In the genomic region with DNA sequence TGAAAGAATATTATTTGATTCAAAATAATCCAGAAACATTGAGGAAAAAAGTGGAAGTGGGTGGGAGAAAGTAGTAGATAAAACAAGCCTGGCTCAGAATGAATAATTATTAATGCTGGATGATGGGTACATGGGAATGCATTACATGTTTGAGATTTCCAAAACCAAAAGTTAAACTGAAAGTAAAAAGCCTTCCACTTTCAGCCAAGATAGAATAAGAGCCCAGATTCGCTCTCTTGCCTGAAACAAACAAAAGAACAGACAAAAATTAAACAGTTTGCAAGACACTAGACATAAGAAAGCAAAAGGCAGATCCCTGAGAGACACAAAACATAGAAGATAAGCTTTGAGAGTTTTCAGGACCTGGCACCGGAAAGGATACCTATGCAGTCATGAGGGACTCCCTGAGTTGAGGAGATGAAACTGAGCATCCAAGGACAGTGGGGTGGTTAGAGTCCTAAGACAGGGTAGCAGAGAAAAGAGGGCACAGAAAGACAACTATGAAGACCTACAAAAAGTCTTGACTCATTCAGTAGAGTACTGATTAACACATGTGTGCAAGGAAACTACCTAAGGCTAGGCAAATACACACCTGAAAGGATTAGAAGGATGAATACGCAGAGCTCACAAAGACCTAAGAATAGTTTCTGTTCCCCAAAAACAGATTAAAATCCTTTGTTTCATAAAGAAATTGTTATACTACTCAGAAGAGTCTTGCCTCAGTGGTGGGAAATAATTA, we compare ENCODE assay signal across 10 cellular contexts. TPM values are rescaled to one million over a fixed set of nuclear protein-coding genes. Genes with fewer than 3 reads are reported as not detected.
DNase-seq lines count a peak whose midpoint lies in the region; ATAC-seq and TF ChIP-seq lines count a peak whose summit lies in the region.
"Had no signal": no experiment of that assay in that cellular context is flagged by ENCODE, and none has a peak within 500 bp of the region (broad histone marks: within the 10 kb centered on the region; RNA-seq: fewer than 3 reads in every experiment).

No MANE protein-coding gene starts in this region.

- H3K27me3 ChIP-seq in suprapubic skin: no peaks in the 10 kb centered on the region

- H3K9me3 Mint-ChIP-seq in activated T-cell treated with anti-CD3 and anti-CD28 coated beads, Interleukin-2, amount 50 U/mL, for 24 hours: peaks cover 2% of the 10 kb centered on the region
- H3K9me3 Mint-ChIP-seq in activated naive CD8-positive, alpha-beta T cell treated with anti-CD3 and anti-CD28 coated beads, Interleukin-2, amount 50 U/mL, for 24 hours: peaks cover 8% of the 10 kb centered on the region

- TF ChIP-seq EP300 in suprapubic skin (IDR thresholded peaks at IDR 0.05): no peak

- 78% methylated on average over 3 of the region's 3 CpGs for WGBS in suprapubic skin

- H3K27ac Mint-ChIP-seq in activated T-cell treated with anti-CD3 and anti-CD28 coated beads, Interleukin-2, amount 50 U/mL, for 24 hours: peak overlapping the region; percentile 34
- peak overlapping the region; percentile 11 for H3K27ac Mint-ChIP-seq in activated naive CD8-positive, alpha-beta T cell treated with anti-CD3 and anti-CD28 coated beads, Interleukin-2, amount 50 U/mL, for 24 hours

- H3K27ac ChIP-seq in suprapubic skin (no peak overlapping the region), RWPE1 (no peak overlapping the region)
- H3K27ac ChIP-seq: C4-2B had no signal

- peaks cover 15% of the 10 kb centered on the region for H3K36me3 ChIP-seq in suprapubic skin

- peak overlapping the region; percentile 11 for H3K4me3 ChIP-seq in suprapubic skin

- CTCF ChIA-PET in RWPE1 (lab: Yijun Ruan, JAX): no interaction called here

- no peak for TF ChIP-seq POLR2A in suprapubic skin (IDR thresholded peaks at IDR 0.05)

- ATAC-seq in HG02840 (IDR thresholded peaks at IDR 0.05; ENCODE audit: low FRiP score, unreplicated experiment): peak; percentile 79
- no peak for ATAC-seq in activated naive CD8-positive, alpha-beta T cell treated with anti-CD3 and anti-CD28 coated beads, Interleukin-2, amount 50 U/mL, for 24 hours

- H3K4me1 Mint-ChIP-seq in activated T-cell treated with anti-CD3 and anti-CD28 coated beads, Interleukin-2, amount 50 U/mL, for 24 hours (ENCODE audit: low read depth): peaks cover 16% of the 10 kb centered on the region
- H3K4me1 Mint-ChIP-seq in activated naive CD8-positive, alpha-beta T cell treated with anti-CD3 and anti-CD28 coated beads, Interleukin-2, amount 50 U/mL, for 24 hours: peaks cover 9% of the 10 kb centered on the region

- H3K27me3 Mint-ChIP-seq in activated T-cell treated with anti-CD3 and anti-CD28 coated beads, Interleukin-2, amount 50 U/mL, for 24 hours: no peaks in the 10 kb centered on the region
- no peaks in the 10 kb centered on the region for H3K27me3 Mint-ChIP-seq in activated naive CD8-positive, alpha-beta T cell treated with anti-CD3 and anti-CD28 coated beads, Interleukin-2, amount 50 U/mL, for 24 hours
- H3K27me3 Mint-ChIP-seq: stimulated activated naive CD8-positive, alpha-beta T cell treated with anti-CD3 and anti-CD28 coated beads, Interleukin-15, Interleukin-2, amounts not matched to agents 100 ng/mL and 50 ng/mL, for 24 hours had no signal

- DNase-seq in activated T-cell treated with anti-CD3 and anti-CD28 coated beads, Interleukin-2, amount 50 U/mL, for 24 hours: no peak
- DNase-seq in activated T-cell treated with anti-CD3 and anti-CD28 coated beads for 4 hours: no peak
- DNase-seq in activated naive CD8-positive, alpha-beta T cell treated with anti-CD3 and anti-CD28 coated beads, Interleukin-2, amount 50 U/mL, for 24 hours: no peak
- no peak for DNase-seq in suprapubic skin (ENCODE audit: low spot score in 2 of 2)
- DNase-seq in RWPE1 (ENCODE audit: low spot score): no peak
- DNase-seq in H4 (ENCODE audit: low spot score): no peak
- DNase-seq in activated CD4-positive, alpha-beta T cell treated with anti-CD3 and anti-CD28 coated beads, Interleukin-2, amount 50 U/mL, for 1 hour: no peak

- peaks cover 63% of the 10 kb centered on the region for H3K36me3 Mint-ChIP-seq in activated T-cell treated with anti-CD3 and anti-CD28 coated beads, Interleukin-2, amount 50 U/mL, for 24 hours (ENCODE audit: low read depth)
- H3K36me3 Mint-ChIP-seq in activated naive CD8-positive, alpha-beta T cell treated with anti-CD3 and anti-CD28 coated beads, Interleukin-2, amount 50 U/mL, for 24 hours (ENCODE audit: low read depth): peaks cover 30% of the 10 kb centered on the region

- no peaks in the 10 kb centered on the region for H3K9me3 ChIP-seq in suprapubic skin

- no peak overlapping the region for H3K4me3 Mint-ChIP-seq in activated T-cell treated with anti-CD3 and anti-CD28 coated beads, Interleukin-2, amount 50 U/mL, for 24 hours
- no peak overlapping the region for H3K4me3 Mint-ChIP-seq in activated naive CD8-positive, alpha-beta T cell treated with anti-CD3 and anti-CD28 coated beads, Interleukin-2, amount 50 U/mL, for 24 hours
- H3K4me3 Mint-ChIP-seq: stimulated activated naive CD8-positive, alpha-beta T cell treated with anti-CD3 and anti-CD28 coated beads, Interleukin-15, Interleukin-2, amounts not matched to agents 100 ng/mL and 50 ng/mL, for 24 hours had no signal

- H3K4me1 ChIP-seq in suprapubic skin: no peaks in the 10 kb centered on the region

- no peak for TF ChIP-seq CTCF in suprapubic skin (IDR thresholded peaks at IDR 0.05)
- no peak for TF ChIP-seq CTCF in RWPE1 (conservative IDR thresholded peaks at IDR 0.05; ENCODE audit: low read depth)

- POLR2A ChIA-PET in RWPE1 (lab: Yijun Ruan, JAX; ENCODE audit: low non-redundant PET): no interaction called here

RNA-seq across cellular contexts. Expression of gene CEP83, which starts 54.1 kb away (rescaled TPM):
- 10 to 100 TPM in 3 of 4 donors, 1 to 10 TPM in 1; 8.5 to 18.4 (median 12.6) TPM for total RNA-seq in suprapubic skin
- 4.3 and 6.9 TPM in 2 replicates for total RNA-seq in H4 (2014; rRNA removed; shearing (Covaris generic))
